In genomic region chr6:33592595-33593413, GRCh38 we compare ENCODE assay signal across 8 cellular contexts. TPM values are rescaled to one million over a fixed set of nuclear protein-coding genes. Genes with fewer than 3 reads are reported as not detected.
DNase-seq lines count a peak whose midpoint lies in the region; ATAC-seq and TF ChIP-seq lines count a peak whose summit lies in the region.

No MANE protein-coding gene starts in this region.

- peaks cover 27% of the 10 kb centered on the region for H3K4me1 Mint-ChIP-seq in activated naive CD8-positive, alpha-beta T cell (ENCODE audit: low read depth)

- no peak for DNase-seq in MM.1S
- peak in 1 of 2 donors; percentile 82 for DNase-seq in left lung
- DNase-seq in NCI-H774 (lab: John Stamatoyannopoulos, UW): no peak
- no peak for DNase-seq in NCI-H748 treated with DMSO at 0.1 percent for 48 hours (lab: John Stamatoyannopoulos, UW)
- DNase-seq in NCI-H2227 (lab: John Stamatoyannopoulos, UW; ENCODE audit: unreplicated experiment): no peak

- no peaks in the 10 kb centered on the region for H3K9me2 ChIP-seq in MM.1S (replicated peaks; ENCODE audit: insufficient read depth, low read length)

- no peaks in the 10 kb centered on the region for H4K20me1 ChIP-seq in MM.1S (ENCODE audit: insufficient read depth, low read length)

- no peaks in the 10 kb centered on the region for H3K36me3 Mint-ChIP-seq in activated naive CD8-positive, alpha-beta T cell

- no peak overlapping the region; the same call in 1 of the 2 replicates for H3K9ac ChIP-seq in MM.1S (ENCODE audit: low read length)

- TF ChIP-seq CTCF in MM.1S (IDR thresholded peaks at IDR 0.05; ENCODE audit: low read length): no peak
- TF ChIP-seq CTCF in left lung (IDR thresholded peaks at IDR 0.05): no peak

- peak overlapping the region; percentile 37 for H3K4me3 ChIP-seq in MM.1S (ENCODE audit: low read length)
- H3K4me3 ChIP-seq in left lung: no peak overlapping the region

- H3K27me3 Mint-ChIP-seq in activated naive CD8-positive, alpha-beta T cell: no peaks in the 10 kb centered on the region

- H2AFZ ChIP-seq in MM.1S (ENCODE audit: low read length): peak overlapping the region; percentile 70

- no peaks in the 10 kb centered on the region for H3K36me3 ChIP-seq in MM.1S (replicated peaks; ENCODE audit: insufficient read depth, low read length)
- H3K36me3 ChIP-seq in left lung: no peaks in the 10 kb centered on the region

- peaks cover 12% of the 10 kb centered on the region for H3K4me1 ChIP-seq in MM.1S (ENCODE audit: low read length)
- peaks cover 22 to 30% of the 10 kb centered on the region in 2 donors for H3K4me1 ChIP-seq in left lung

- no peaks in the 10 kb centered on the region for H3F3A ChIP-seq in MM.1S (ENCODE audit: insufficient read depth, low read length)

- ATAC-seq in GM19395 (IDR thresholded peaks at IDR 0.05; ENCODE audit: unreplicated experiment) (peak; percentile 54), left lung (peak; percentile 3), GM19455 (IDR thresholded peaks at IDR 0.05; ENCODE audit: unreplicated experiment) (no peak)

- H3K27me3 ChIP-seq in MM.1S (replicated peaks; ENCODE audit: insufficient read depth, low read length) (no peaks in the 10 kb centered on the region), left lung (peaks cover 0 to 19% of the 10 kb centered on the region in 2 donors)

- peak overlapping the region; percentile 55 for H3K27ac Mint-ChIP-seq in activated naive CD8-positive, alpha-beta T cell

- intact Hi-C loops in left lung (cut with DNase I): no loop called here

- peak overlapping the region; percentile 63 for H3K4me2 ChIP-seq in MM.1S (ENCODE audit: low read depth, low read length)

- H3K9me3 Mint-ChIP-seq in activated naive CD8-positive, alpha-beta T cell (ENCODE audit: low read depth): no peaks in the 10 kb centered on the region

- H3K27ac ChIP-seq in MM.1S (ENCODE audit: low read length) (no peak overlapping the region), left lung (no peak overlapping the region)

- peak overlapping the region; percentile 59 for H3K4me3 Mint-ChIP-seq in activated naive CD8-positive, alpha-beta T cell

- H3K9me3 ChIP-seq in MM.1S (replicated peaks; ENCODE audit: insufficient read depth, low read length): no peaks in the 10 kb centered on the region
- no peaks in the 10 kb centered on the region for H3K9me3 ChIP-seq in left lung

- no peaks in the 10 kb centered on the region for H3K79me2 ChIP-seq in MM.1S (ENCODE audit: low read length)

RNA-seq across cellular contexts. Expression of gene BAK1, which starts 12.7 kb away (rescaled TPM):
- total RNA-seq in left lung: 10 to 100 TPM; 26.5 to 27.0 TPM

RNA-seq across cellular contexts. Expression of gene ITPR3, which starts 28.3 kb away (rescaled TPM):
- 100 to 1,000 TPM; 107 to 147 TPM for total RNA-seq in left lung
